In the genomic region with DNA sequence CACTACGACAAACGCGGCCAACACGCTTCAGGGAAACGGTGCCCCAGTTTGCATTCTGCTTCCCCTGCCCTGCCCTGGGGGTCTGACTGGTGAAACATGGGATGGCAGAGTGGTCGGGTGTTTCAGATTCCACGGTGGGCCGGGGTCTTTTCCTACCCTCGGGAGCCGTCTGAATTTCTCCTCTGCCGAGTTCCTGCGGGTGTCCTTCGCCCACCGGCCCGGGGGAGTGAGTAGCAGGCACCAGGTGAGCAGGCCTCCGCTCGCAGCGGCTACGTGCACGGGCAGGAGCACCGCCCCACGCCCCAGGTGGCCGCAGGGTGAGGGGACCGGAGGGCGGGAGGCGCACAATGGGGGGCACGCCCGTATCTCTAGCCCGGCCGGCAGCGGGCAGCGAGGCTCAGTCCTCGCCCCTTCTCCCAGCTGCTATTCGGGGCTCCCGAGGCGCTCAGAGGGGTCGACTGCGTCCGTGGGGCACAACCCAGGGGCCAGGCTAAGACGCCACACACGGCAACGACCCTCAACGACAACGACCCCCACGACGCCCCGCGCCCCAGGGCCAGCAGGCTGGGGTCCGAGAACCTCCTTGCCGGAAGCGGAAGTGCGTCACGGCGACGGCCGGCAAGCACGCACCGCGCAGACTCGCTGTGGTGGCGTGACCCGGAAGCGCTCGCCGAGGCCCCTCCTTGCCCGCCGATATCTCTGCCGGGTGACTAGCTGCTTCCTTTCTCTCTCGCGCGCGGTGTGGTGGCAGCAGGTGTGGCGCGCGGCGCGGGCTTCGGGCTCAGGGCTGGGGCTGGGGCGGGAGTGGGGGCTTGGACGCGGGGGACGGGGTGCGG, we compare ENCODE assay signal across 8 cellular contexts. TPM values are rescaled to one million over a fixed set of nuclear protein-coding genes. Genes with fewer than 3 reads are reported as not detected.
DNase-seq lines count a peak whose midpoint lies in the region; ATAC-seq and TF ChIP-seq lines count a peak whose summit lies in the region.

A gene (plus strand): TSS at position 721 of the 836 bp plus-strand sequence. CDS start 236 bp downstream, outside the sequence.

- H3K4me3 ChIP-seq in GM12865 (ENCODE audit: low read depth, low read length) (peak within 1 kb of the TSS; percentile 74), adipocyte (ENCODE audit: low read length) (peak within 1 kb of the TSS; percentile 92), heart left ventricle (peak within 1 kb of the TSS; percentile 57 to 100 (median 93)), upper lobe of left lung (peak within 1 kb of the TSS; percentile 91 to 100 (median 99))

- DNase-seq in GM12865 (ENCODE audit: low read depth) = peak; percentile 96
- peak; percentile 81 for DNase-seq in NCI-H128 (lab: John Stamatoyannopoulos, UW; ENCODE audit: unreplicated experiment)
- peak; percentile 91 for DNase-seq in T follicular helper cell (ENCODE audit: low read depth)
- peak; percentile 97 for DNase-seq in adipocyte (ENCODE audit: low read depth)
- DNase-seq in heart left ventricle = peak; percentile 94 to 97 (median 95)
- DNase-seq in posterior vena cava (ENCODE audit: low spot score) = peak; percentile 99
- DNase-seq in upper lobe of left lung = peak; percentile 94 to 99

- peaks cover 15% of the 10 kb centered on the region for H3K4me1 ChIP-seq in adipocyte (ENCODE audit: control insufficient read depth, insufficient read depth, low read length)
- H3K4me1 ChIP-seq in heart left ventricle = peaks cover 8 to 37% (median 29%) of the 10 kb centered on the region in 12 donors
- peaks cover 25 to 42% (median 32%) of the 10 kb centered on the region in 4 donors for H3K4me1 ChIP-seq in upper lobe of left lung

- H3K27me3 ChIP-seq in adipocyte (replicated peaks; ENCODE audit: control insufficient read depth, insufficient read depth, low read length) = no peaks in the 10 kb centered on the region
- no peaks in the 10 kb centered on the region for H3K27me3 ChIP-seq in heart left ventricle
- no peaks in the 10 kb centered on the region for H3K27me3 ChIP-seq in upper lobe of left lung

- H3K36me3 ChIP-seq in adipocyte (ENCODE audit: control insufficient read depth, insufficient read depth, low read length, severe bottlenecking) = peaks cover 28% of the 10 kb centered on the region
- H3K36me3 ChIP-seq in heart left ventricle = peaks cover 0 to 37% (median 32%) of the 10 kb centered on the region in 9 donors
- H3K36me3 ChIP-seq in upper lobe of left lung = peaks cover 2 to 38% (median 18%) of the 10 kb centered on the region in 4 donors

- 0 to 2% (median 1%) methylated on average over 16 to 83 of the region's 83 CpGs for WGBS in heart left ventricle, 4 donors
- WGBS in upper lobe of left lung, 2 donors = 0% methylated on average over 33 of the region's 83 CpGs; no CpG with 5 or more reads in 1 of the 2 donors

- peak in 1 of 2 donors; percentile 86 for TF ChIP-seq POLR2A in heart left ventricle (IDR thresholded peaks at IDR 0.05)
- TF ChIP-seq POLR2A in upper lobe of left lung (IDR thresholded peaks at IDR 0.05) = peak in 3 of 4 donors; percentile 30 to 88 (median 64)

- ATAC-seq in HG02759 (IDR thresholded peaks at IDR 0.05; ENCODE audit: unreplicated experiment) (peak; percentile 87), heart left ventricle (peak; percentile 84 to 95 (median 94)), upper lobe of left lung (ENCODE audit: low FRiP score in 2 of 2) (peak; percentile 94 to 97)

- TF ChIP-seq CTCF in GM12865 (IDR thresholded peaks at IDR 0.05; ENCODE audit: insufficient read depth, low read depth, low read length, missing control alignments) = no peak
- TF ChIP-seq CTCF in heart left ventricle (IDR thresholded peaks at IDR 0.05) = peak in 1 of 12 donors; percentile 20
- TF ChIP-seq CTCF in upper lobe of left lung (IDR thresholded peaks at IDR 0.05) = peak in 3 of 6 experiments; percentile 3 to 38 (median 25)

- intact Hi-C loops in heart left ventricle (cut with DNase I) = loop anchor here in 8 of 10 donors (5.0 to 10.0 kb wide), 8 partner anchors 39 to 372 kb away; a partner anchor contains a TSS
- intact Hi-C loops in posterior vena cava (cut with DNase I) = loop anchor here in 1 of 2 donors (5.0 kb wide), 1 partner anchor 204 kb away; a partner anchor contains a TSS

- H3K9me3 ChIP-seq in adipocyte (ENCODE audit: control insufficient read depth, low read length) (no peaks in the 10 kb centered on the region), heart left ventricle (no peaks in the 10 kb centered on the region), upper lobe of left lung (no peaks in the 10 kb centered on the region)

- TF ChIP-seq EP300 in upper lobe of left lung (IDR thresholded peaks at IDR 0.05) = peak in 1 of 4 donors; percentile 81

- peak within 1 kb of the TSS; percentile 88 to 98 (median 93) for H3K27ac ChIP-seq in heart left ventricle
- peak within 1 kb of the TSS; percentile 93 to 97 (median 95) for H3K27ac ChIP-seq in upper lobe of left lung

- peak within 1 kb of the TSS; percentile 95 for H3K9ac ChIP-seq in adipocyte (ENCODE audit: low read length)

RNA-seq across cellular contexts. Expression of the gene that starts here (rescaled TPM):
- total RNA-seq in heart left ventricle (100 to 1,000 TPM; 434 to 831 (median 670) TPM), posterior vena cava (1,000 to 10,000 TPM; 1,227 to 1,253 TPM), upper lobe of left lung (1,000 to 10,000 TPM in 3 of 6 donors, 100 to 1,000 TPM in 2, 10 to 100 TPM in 1; 94.6 to 1,381 (median 998) TPM)
- 1,000 to 10,000 TPM; 1,943 to 3,051 TPM for polyA plus RNA-seq in heart left ventricle

Comparison
In these comparisons a context has a peak if more than half of its experiments do, and no peak if none do; other contexts are left out.
1. Peak in every context shown above with its lines: DNase-seq, ATAC-seq, H3K4me3 ChIP-seq and H3K27ac ChIP-seq.